ENCODE assay signal across 21 cellular contexts in genomic region chr6:135161411-135161810, GRCh38. TPM values are rescaled to one million over a fixed set of nuclear protein-coding genes. Genes with fewer than 3 reads are reported as not detected.
A peak's percentile ranks its signal among the peaks of the same experiment; 100 is the strongest.
DNase-seq lines count a peak whose midpoint lies in the region; ATAC-seq and TF ChIP-seq lines count a peak whose summit lies in the region.
"Had no signal": no experiment of that assay in that cellular context is flagged by ENCODE, and none has a peak within 500 bp of the region (broad histone marks: within the 10 kb centered on the region; RNA-seq: fewer than 3 reads in every experiment).

No MANE protein-coding gene starts in this region.

- H3K27ac Mint-ChIP-seq in activated T-cell treated with anti-CD3 and anti-CD28 coated beads, Interleukin-2, amount 50 U/mL, for 24 hours, result peak overlapping the region; percentile 93
- H3K27ac Mint-ChIP-seq in activated naive CD8-positive, alpha-beta T cell treated with anti-CD3 and anti-CD28 coated beads, Interleukin-2, amount 10 ng/mL, durations not matched to agents 7 days and 5 days, result peak overlapping the region; percentile 58
- H3K27ac Mint-ChIP-seq in stimulated activated naive B cell treated with anti-CD40 and anti-IgM and Interleukin-4, amounts not matched to agents 10 μg/mL and 1 μg/mL and 100 μg/mL, for 72 hours, result no peak overlapping the region
- H3K27ac Mint-ChIP-seq: HFFc6 had no signal

- no peak overlapping the region for H3K23ac ChIP-seq in IMR-90 (ENCODE audit: low read depth, low read length)

- no peak overlapping the region for H3K4me2 ChIP-seq in IMR-90 (ENCODE audit: low read depth, low read length)

- H4K91ac ChIP-seq in IMR-90 (ENCODE audit: insufficient read depth, low read depth, low read length), result no peak overlapping the region

- WGBS in IMR-90 (ENCODE audit: extremely low coverage in 2 of 2, insufficient read length in 1 of 2), 2 experiments, result no CpG with 5 or more reads among the region's 2 CpGs

- CTCF ChIA-PET in IMR-90 (lab: Yijun Ruan, JAX), result no interaction called here

- H4K8ac ChIP-seq in IMR-90 (ENCODE audit: low read depth in 2 of 2, low read length in 2 of 2), result no peak overlapping the region

- no peaks in the 10 kb centered on the region for H3K79me1 ChIP-seq in IMR-90 (ENCODE audit: low read depth in 1 of 2, low read length in 2 of 2)

- H2AK9ac ChIP-seq in IMR-90 (replicated peaks; ENCODE audit: low read depth, low read length, poor library complexity), result no peak overlapping the region

- H2BK5ac ChIP-seq in IMR-90 (ENCODE audit: low read depth, low read length, poor library complexity, severe bottlenecking), result no peak overlapping the region

- H3K4me1 ChIP-seq in IMR-90 (ENCODE audit: control insufficient read depth, insufficient read depth, low read length), result no peaks in the 10 kb centered on the region

- no peak overlapping the region for H2AFZ ChIP-seq in IMR-90 (replicated peaks; ENCODE audit: low read length, poor library complexity)

- no peak overlapping the region for H3K18ac ChIP-seq in IMR-90 (ENCODE audit: low read depth, low read length)

- peak overlapping the region; percentile 11 for H3K4me3 Mint-ChIP-seq in activated T-cell treated with anti-CD3 and anti-CD28 coated beads, Interleukin-2, amount 50 U/mL, for 24 hours
- no peak overlapping the region for H3K4me3 Mint-ChIP-seq in activated naive CD8-positive, alpha-beta T cell treated with anti-CD3 and anti-CD28 coated beads, Interleukin-2, amount 10 ng/mL, durations not matched to agents 7 days and 5 days
- H3K4me3 Mint-ChIP-seq in stimulated activated naive B cell treated with anti-CD40 and anti-IgM and Interleukin-4, amounts not matched to agents 10 μg/mL and 1 μg/mL and 100 μg/mL, for 72 hours, result no peak overlapping the region
- H3K4me3 Mint-ChIP-seq: HFFc6 had no signal

- peaks cover 7% of the 10 kb centered on the region for H3K27me3 ChIP-seq in IMR-90 (ENCODE audit: control insufficient read depth, insufficient read depth, low read length)

- intact Hi-C loops in IMR-90 (cut with micrococcal nuclease), result no loop called here

- peaks cover 2% of the 10 kb centered on the region for H3K27me3 Mint-ChIP-seq in activated T-cell treated with anti-CD3 and anti-CD28 coated beads, Interleukin-2, amount 50 U/mL, for 24 hours
- no peaks in the 10 kb centered on the region for H3K27me3 Mint-ChIP-seq in activated naive CD8-positive, alpha-beta T cell treated with anti-CD3 and anti-CD28 coated beads, Interleukin-2, amount 10 ng/mL, durations not matched to agents 7 days and 5 days
- H3K27me3 Mint-ChIP-seq in stimulated activated naive B cell treated with anti-CD40 and anti-IgM and Interleukin-4, amounts not matched to agents 10 μg/mL and 1 μg/mL and 100 μg/mL, for 72 hours, result peaks cover 0 to 17% of the 10 kb centered on the region in 2 donors
- H3K27me3 Mint-ChIP-seq: CD4-positive, CD25-positive, alpha-beta regulatory T cell had no signal

- H3K36me3 ChIP-seq in IMR-90 (ENCODE audit: control insufficient read depth, insufficient read depth, low read length), result no peaks in the 10 kb centered on the region

- no peak overlapping the region for H3K27ac ChIP-seq in IMR-90 (ENCODE audit: insufficient read depth, low read length)
- H3K27ac ChIP-seq: HL-60, KMS-11 had no signal

- no peak overlapping the region for H2BK20ac ChIP-seq in IMR-90 (ENCODE audit: low read depth, low read length)

- no peak overlapping the region for H2BK120ac ChIP-seq in IMR-90 (ENCODE audit: low read depth, low read length)

- no peak overlapping the region for H4K5ac ChIP-seq in IMR-90 (ENCODE audit: low read depth, low read length)

- H2BK15ac ChIP-seq in IMR-90 (ENCODE audit: low read depth, low read length), result no peak overlapping the region

- no peaks in the 10 kb centered on the region for H3K9me1 ChIP-seq in IMR-90 (ENCODE audit: insufficient read depth, low read length)

- H3K4me3 ChIP-seq in IMR-90 (ENCODE audit: insufficient read depth, low read depth, low read length), result no peak overlapping the region

- no peak overlapping the region for H3K9ac ChIP-seq in IMR-90 (ENCODE audit: low read depth, low read length)
- H3K9ac ChIP-seq: KMS-11 had no signal

- no peak overlapping the region for H2AK5ac ChIP-seq in IMR-90 (ENCODE audit: low read depth, low read length)

- ATAC-seq in IMR-90 (ENCODE audit: low read depth) (no peak), GM21526 (IDR thresholded peaks at IDR 0.05; ENCODE audit: low FRiP score, unreplicated experiment) (no peak)
- no peak for ATAC-seq in activated naive CD8-positive, alpha-beta T cell treated with anti-CD3 and anti-CD28 coated beads, Interleukin-2, amount 10 ng/mL, durations not matched to agents 7 days and 5 days (ENCODE audit: low read depth)
- ATAC-seq in stimulated activated naive B cell treated with anti-CD40 and anti-IgM and Interleukin-4, amounts not matched to agents 10 μg/mL and 1 μg/mL and 100 μg/mL, for 72 hours (replicated peaks), result no peak
- ATAC-seq: Panc1, Right ventricle myocardium inferior had no signal

- H3K4ac ChIP-seq in IMR-90 (ENCODE audit: low read depth, low read length), result no peak overlapping the region

- no peak for DNase-seq in activated T-cell treated with anti-CD3 and anti-CD28 coated beads, Interleukin-2, amount 50 U/mL, for 24 hours
- no peak for DNase-seq in activated T-cell treated with anti-CD3 and anti-CD28 coated beads, Interleukin-2, amount 50 U/mL, for 48 hours
- DNase-seq in IMR-90 (no peak), OCI-M1 (lab: John Stamatoyannopoulos, UW) (peak; percentile 40), NCI-H2227 treated with DMSO at 0.1 percent for 48 hours (lab: John Stamatoyannopoulos, UW) (no peak)
- no peak for DNase-seq in activated naive CD8-positive, alpha-beta T cell treated with anti-CD3 and anti-CD28 coated beads, Interleukin-2, amount 10 ng/mL, durations not matched to agents 7 days and 5 days
- DNase-seq in stimulated activated naive B cell treated with anti-CD40 and anti-IgM and Interleukin-4, amounts not matched to agents 10 μg/mL and 1 μg/mL and 100 μg/mL, for 72 hours, result no peak
- DNase-seq: ACHN, Calu3, DMS79, HFFc6, MM.1S, NCI-H187 treated with DMSO at 0.1 percent for 48 hours, NCI-H446 treated with DMSO at 0.1 percent for 48 hours, NCI-H748 treated with DMSO at 0.1 percent for 48 hours had no signal

- H3K14ac ChIP-seq in IMR-90 (replicated peaks; ENCODE audit: low read depth, low read length), result no peak overlapping the region

- H3K4me1 Mint-ChIP-seq in activated T-cell treated with anti-CD3 and anti-CD28 coated beads, Interleukin-2, amount 50 U/mL, for 24 hours (ENCODE audit: low read depth), result peaks cover 62% of the 10 kb centered on the region
- peaks cover 36% of the 10 kb centered on the region for H3K4me1 Mint-ChIP-seq in activated naive CD8-positive, alpha-beta T cell treated with anti-CD3 and anti-CD28 coated beads, Interleukin-2, amount 10 ng/mL, durations not matched to agents 7 days and 5 days
- H3K4me1 Mint-ChIP-seq in stimulated activated naive B cell treated with anti-CD40 and anti-IgM and Interleukin-4, amounts not matched to agents 10 μg/mL and 1 μg/mL and 100 μg/mL, for 72 hours, result peaks cover 26 to 29% of the 10 kb centered on the region in 2 donors

- no TSS peak for BruUV-seq in IMR-90 (replicated peaks; lab: Mats Ljungman, UMichigan)

- TF ChIP-seq RAD21 in IMR-90 (IDR thresholded peaks at IDR 0.05; ENCODE audit: low read length), result no peak

- POLR2A ChIA-PET in IMR-90 (lab: Charles Lee; ENCODE audit: unreplicated experiment), result no interaction called here
- POLR2A ChIA-PET in activated naive CD8-positive, alpha-beta T cell treated with anti-CD3 and anti-CD28 coated beads, Interleukin-2, amount 10 ng/mL, durations not matched to agents 7 days and 5 days (lab: Charles Lee), result no interaction called here

- H3K9me3 Mint-ChIP-seq in activated T-cell treated with anti-CD3 and anti-CD28 coated beads, Interleukin-2, amount 50 U/mL, for 24 hours, result no peaks in the 10 kb centered on the region
- H3K9me3 Mint-ChIP-seq in activated naive CD8-positive, alpha-beta T cell treated with anti-CD3 and anti-CD28 coated beads, Interleukin-2, amount 10 ng/mL, durations not matched to agents 7 days and 5 days, result no peaks in the 10 kb centered on the region
- H3K9me3 Mint-ChIP-seq in stimulated activated naive B cell treated with anti-CD40 and anti-IgM and Interleukin-4, amounts not matched to agents 10 μg/mL and 1 μg/mL and 100 μg/mL, for 72 hours, result peaks cover 0 to 3% of the 10 kb centered on the region in 2 donors
- H3K9me3 Mint-ChIP-seq: CD4-positive, CD25-positive, alpha-beta regulatory T cell; HFFc6 had no signal

- dilution Hi-C loops in IMR-90 (cut with HindIII; ENCODE audit: low sequenced_read_pairs, unreplicated experiment), result no loop called here

- no peaks in the 10 kb centered on the region for H3K9me3 ChIP-seq in IMR-90 (ENCODE audit: control insufficient read depth, insufficient read depth, low read length)

- no peaks in the 10 kb centered on the region for H3K36me3 Mint-ChIP-seq in activated T-cell treated with anti-CD3 and anti-CD28 coated beads, Interleukin-2, amount 50 U/mL, for 24 hours (ENCODE audit: low read depth)
- H3K36me3 Mint-ChIP-seq in activated naive CD8-positive, alpha-beta T cell treated with anti-CD3 and anti-CD28 coated beads, Interleukin-2, amount 10 ng/mL, durations not matched to agents 7 days and 5 days, result no peaks in the 10 kb centered on the region
- H3K36me3 Mint-ChIP-seq in stimulated activated naive B cell treated with anti-CD40 and anti-IgM and Interleukin-4, amounts not matched to agents 10 μg/mL and 1 μg/mL and 100 μg/mL, for 72 hours, result no peaks in the 10 kb centered on the region
- H3K36me3 Mint-ChIP-seq: CD4-positive, CD25-positive, alpha-beta regulatory T cell had no signal

- no peak overlapping the region for H3K56ac ChIP-seq in IMR-90 (ENCODE audit: extremely low read depth, insufficient read depth, low read length)

- TF ChIP-seq POLR2A in IMR-90 (IDR thresholded peaks at IDR 0.05; ENCODE audit: low read depth, low read length), result no peak

- H4K20me1 ChIP-seq in IMR-90 (ENCODE audit: insufficient read depth, low read length), result no peaks in the 10 kb centered on the region

- in situ Hi-C loops in IMR-90 (cut with MboI; ENCODE audit: low sequenced_read_pairs), result no loop called here

- no peak for TF ChIP-seq CTCF in IMR-90 (conservative IDR thresholded peaks at IDR 0.05; ENCODE audit: low read depth, low read length)

TF ChIP-seq in IMR-90, 13 proteins besides CTCF, POLR2A, EP300 and RAD21:
- TF ChIP-seq NFE2L2 (IDR thresholded peaks at IDR 0.05; ENCODE audit: low read depth, low read length), result 0 out of 2 replicates have a peak, but pooled peaks have one; percentile 41
- no peak for TF ChIP-seq SMC3 (IDR thresholded peaks at IDR 0.05; ENCODE audit: low read depth, low read length)

RNA-seq across cellular contexts. Expression of gene MYB, which starts 19.7 kb away (rescaled TPM):
- 0.83 and 0.90 TPM in 2 replicates for total RNA-seq in IMR-90 (2012; rRNA removed)
- polyA plus RNA-seq in IMR-90 (2012; rRNA removed), result 0.22 and 0.44 TPM in 2 replicates
- polyA plus RNA-seq in IMR-90 (2012; cell fraction: cytosol; rRNA removed), result 0.07 and 0.23 TPM in 2 replicates
- 0.11 and 0.55 TPM in 2 replicates for polyA plus RNA-seq in IMR-90 (2012; cell fraction: nucleus; rRNA removed; ENCODE audit: low replicate concordance)
- 1 to 10 TPM; 8.4 to 8.8 TPM for total RNA-seq in activated naive CD8-positive, alpha-beta T cell treated with anti-CD3 and anti-CD28 coated beads, Interleukin-2, amount 10 ng/mL, durations not matched to agents 7 days and 5 days
